8 cellular contexts compared by ENCODE assay signal in the genomic region with DNA sequence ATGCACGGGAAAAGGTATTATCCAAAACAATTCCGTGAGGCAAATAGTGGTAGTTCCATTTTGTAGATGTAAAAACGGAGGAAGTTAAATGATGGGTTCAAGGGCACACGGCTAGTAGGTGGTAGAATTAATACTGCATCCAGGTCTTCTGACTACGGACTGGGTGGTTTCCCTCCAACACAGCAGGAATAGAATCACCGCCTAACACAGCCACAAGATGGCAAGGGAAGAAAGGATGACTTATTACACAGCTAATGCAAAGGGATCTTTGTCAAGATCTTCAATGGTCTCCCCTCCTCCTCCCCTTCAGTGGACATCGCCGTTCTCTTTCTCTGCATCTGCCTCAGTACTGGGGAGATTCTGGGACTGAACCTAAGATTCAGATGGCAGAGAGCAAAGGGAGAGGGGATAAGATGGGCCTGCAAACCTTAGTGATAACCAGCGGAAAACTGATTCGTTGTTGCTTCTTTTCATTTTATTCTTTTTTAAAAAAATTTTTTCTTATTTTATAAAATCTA. TPM values are rescaled to one million over a fixed set of nuclear protein-coding genes. Genes with fewer than 3 reads are reported as not detected.
DNase-seq lines count a peak whose midpoint lies in the region; ATAC-seq, FAIRE-seq and TF ChIP-seq lines count a peak whose summit lies in the region.

No MANE protein-coding gene starts in this region.

- H3K27me3 Mint-ChIP-seq in activated T-helper 1 cell treated with anti-CD3 and anti-CD28 coated beads, Interleukin-12 subunit alpha, Interleukin-12 subunit beta, Interleukin-2, Interleukin-4 antibody, amounts not matched to agents 30 ng/mL and 10 ng/mL and 1 ng/mL, durations not matched to agents 14 hours and 24 hours and 36 hours (ENCODE audit: insufficient read depth) = peaks cover 2% of the 10 kb centered on the region

- TF ChIP-seq POLR2A in GM12891 (IDR thresholded peaks at IDR 0.05; ENCODE audit: low read depth, low read length) (no peak), ovary (IDR thresholded peaks at IDR 0.05) (no peak)

- H3K9me3 Mint-ChIP-seq in activated T-helper 1 cell treated with anti-CD3 and anti-CD28 coated beads, Interleukin-12 subunit alpha, Interleukin-12 subunit beta, Interleukin-2, Interleukin-4 antibody, amounts not matched to agents 30 ng/mL and 10 ng/mL and 1 ng/mL, durations not matched to agents 14 hours and 24 hours and 36 hours = no peaks in the 10 kb centered on the region

- H3K27ac Mint-ChIP-seq in activated T-helper 1 cell treated with anti-CD3 and anti-CD28 coated beads, Interleukin-12 subunit alpha, Interleukin-12 subunit beta, Interleukin-2, Interleukin-4 antibody, amounts not matched to agents 30 ng/mL and 10 ng/mL and 1 ng/mL, durations not matched to agents 14 hours and 24 hours and 36 hours = peak overlapping the region; percentile 99

- H3K27me3 ChIP-seq in AG04450 (ENCODE audit: control insufficient read depth, insufficient read depth, low read length) (no peaks in the 10 kb centered on the region), ovary (no peaks in the 10 kb centered on the region)

- H3K4me1 Mint-ChIP-seq in activated T-helper 1 cell treated with anti-CD3 and anti-CD28 coated beads, Interleukin-12 subunit alpha, Interleukin-12 subunit beta, Interleukin-2, Interleukin-4 antibody, amounts not matched to agents 30 ng/mL and 10 ng/mL and 1 ng/mL, durations not matched to agents 14 hours and 24 hours and 36 hours (ENCODE audit: low read depth) = peaks cover 47% of the 10 kb centered on the region

- peak; percentile 79 for FAIRE-seq in GM12891 (lab: Jason Lieb, UNC)

- H3K4me1 ChIP-seq in ovary (ENCODE audit: insufficient read depth) = peaks cover 5% of the 10 kb centered on the region

- no peak for DNase-seq in AG04450 (ENCODE audit: low read depth, low spot score)
- no peak for DNase-seq in GM12891 (ENCODE audit: insufficient read length, low spot score)
- DNase-seq in NCI-H2171 (lab: John Stamatoyannopoulos, UW) = peak; percentile 9
- DNase-seq in activated T-helper 1 cell treated with anti-CD3 and anti-CD28 coated beads, Interleukin-12 subunit alpha, Interleukin-12 subunit beta, Interleukin-2, Interleukin-4 antibody, amounts not matched to agents 30 ng/mL and 10 ng/mL and 1 ng/mL, durations not matched to agents 14 hours and 24 hours and 36 hours (ENCODE audit: low spot score) = peak; percentile 12
- DNase-seq in Right ventricle myocardium superior = no peak
- no peak for DNase-seq in ovary
- no peak for DNase-seq in amniotic stem cell (lab: John Stamatoyannopoulos, UW)

- peak overlapping the region; percentile 68 for H3K27ac ChIP-seq in AG04450 (ENCODE audit: low read depth, low read length)
- H3K27ac ChIP-seq in ovary = peak overlapping the region; percentile 59 to 81

- POLR2A ChIA-PET in AG04450 (lab: Yijun Ruan, JAX) = interaction anchor here (0.6 to 1.0 kb wide), 3 partner anchors 84 to 133 kb away, joined by 3 to 7 read pairs (median 5); no protein-coding TSS in a partner anchor

- peak; percentile 40 for ATAC-seq in HG02852 (IDR thresholded peaks at IDR 0.05; ENCODE audit: unreplicated experiment)
- ATAC-seq in Right ventricle myocardium superior (ENCODE audit: poor library complexity) = peak; percentile 49

- no peaks in the 10 kb centered on the region for H3K36me3 ChIP-seq in ovary

- H3K4me3 Mint-ChIP-seq in activated T-helper 1 cell treated with anti-CD3 and anti-CD28 coated beads, Interleukin-12 subunit alpha, Interleukin-12 subunit beta, Interleukin-2, Interleukin-4 antibody, amounts not matched to agents 30 ng/mL and 10 ng/mL and 1 ng/mL, durations not matched to agents 14 hours and 24 hours and 36 hours = peak overlapping the region; percentile 99

- intact Hi-C loops in activated T-helper 1 cell treated with anti-CD3 and anti-CD28 coated beads, Interleukin-12 subunit alpha, Interleukin-12 subunit beta, Interleukin-2, Interleukin-4 antibody, amounts not matched to agents 30 ng/mL and 10 ng/mL and 1 ng/mL, durations not matched to agents 14 hours and 24 hours and 36 hours (cut with micrococcal nuclease) = loop anchor here (1.0 to 5.0 kb wide), 6 partner anchors 89 to 1245 kb away; a partner anchor contains a TSS
- intact Hi-C loops in Right ventricle myocardium superior (cut with DNase I) (no loop called here), ovary (cut with DNase I) (no loop called here)

- 14 to 22% (median 17%) methylated on average over 10 of the region's 10 CpGs for WGBS in ovary, 3 donors

- H3K9me3 ChIP-seq in AG04450 (ENCODE audit: control insufficient read depth, insufficient read depth, low read length) = no peaks in the 10 kb centered on the region; the same call in 1 of the 2 replicates
- H3K9me3 ChIP-seq in ovary = no peaks in the 10 kb centered on the region

- no peak for TF ChIP-seq CTCF in AG04450 (IDR thresholded peaks at IDR 0.05; ENCODE audit: low read depth, low read length)
- TF ChIP-seq CTCF in ovary (IDR thresholded peaks at IDR 0.05) = no peak

- H3K36me3 Mint-ChIP-seq in activated T-helper 1 cell treated with anti-CD3 and anti-CD28 coated beads, Interleukin-12 subunit alpha, Interleukin-12 subunit beta, Interleukin-2, Interleukin-4 antibody, amounts not matched to agents 30 ng/mL and 10 ng/mL and 1 ng/mL, durations not matched to agents 14 hours and 24 hours and 36 hours (ENCODE audit: low read depth) = peaks cover 23% of the 10 kb centered on the region

- CTCF ChIA-PET in AG04450 (lab: Charles Lee) = interaction anchor here (0.7 to 1.3 kb wide), 3 partner anchors 16 to 473 kb away, joined by 4 to 8 read pairs (median 5); no protein-coding TSS in a partner anchor

- TF ChIP-seq EP300 in ovary (IDR thresholded peaks at IDR 0.05) = no peak

- H3K4me3 ChIP-seq in AG04450 (ENCODE audit: low read depth, low read length) (peak overlapping the region; percentile 97), ovary (peak overlapping the region; percentile 81)

TF ChIP-seq in GM12891, 5 proteins besides CTCF, POLR2A, EP300 and RAD21:
- TF ChIP-seq POU2F2 (IDR thresholded peaks at IDR 0.05; ENCODE audit: low read depth, low read length) (no peak), PAX5 (IDR thresholded peaks at IDR 0.05; ENCODE audit: insufficient read depth, low read length, severe bottlenecking) (no peak)
TF ChIP-seq in GM12891: peak in this region for 0.

RNA-seq across cellular contexts. Expression of a gene that starts 0.6 kb away (rescaled TPM):
- 17.6 and 25.9 TPM in 2 replicates for polyA plus RNA-seq in AG04450 (2011; rRNA removed)
- 19.8 and 31.0 TPM in 2 replicates for polyA minus RNA-seq in AG04450 (2011; rRNA and poly(A)+ RNA removed)
- 29.5 TPM for polyA plus RNA-seq in GM12891 (2012; ENCODE audit: low read depth, missing spikeins)
- 88.5 and 94.1 TPM in 2 replicates for total RNA-seq in activated T-helper 1 cell treated with anti-CD3 and anti-CD28 coated beads, Interleukin-12 subunit alpha, Interleukin-12 subunit beta, Interleukin-2, Interleukin-4 antibody, amounts not matched to agents 30 ng/mL and 10 ng/mL and 1 ng/mL, durations not matched to agents 14 hours and 24 hours and 36 hours
- total RNA-seq in Right ventricle myocardium superior = 10.0 TPM
- total RNA-seq in ovary = 10 to 100 TPM; 11.9 to 21.0 (median 14.7) TPM
- 10 to 100 TPM in 1 of 2 donors, 1 to 10 TPM in 1; 9.1 to 12.2 TPM for polyA plus RNA-seq in ovary

Comparison
In these comparisons a context has a peak if more than half of its experiments do, and no peak if none do; other contexts are left out.
1. DNase-seq: peak in NCI-H2171 (single experiment) and activated T-helper 1 cell treated with anti-CD3 and anti-CD28 coated beads, Interleukin-12 subunit alpha, Interleukin-12 subunit beta, Interleukin-2, Interleukin-4 antibody, amounts not matched to agents 30 ng/mL and 10 ng/mL and 1 ng/mL, durations not matched to agents 14 hours and 24 hours and 36 hours (single experiment); none in AG04450 (single experiment), GM12891 (single experiment), Right ventricle myocardium superior (single experiment), ovary (0 of 5) and amniotic stem cell (single experiment).